In genomic region chr18:73774836-73775509, GRCh38 we compare ENCODE assay signal across 14 cellular contexts.
DNase-seq lines count a peak whose midpoint lies in the region; ATAC-seq and TF ChIP-seq lines count a peak whose summit lies in the region.
"Had no signal": no experiment of that assay in that cellular context is flagged by ENCODE, and none has a peak within 500 bp of the region (broad histone marks: within the 10 kb centered on the region; RNA-seq: fewer than 3 reads in every experiment).

No MANE protein-coding gene starts in this region.

- ATAC-seq in WTC11 (peak; percentile 85), GM21360 (IDR thresholded peaks at IDR 0.05; ENCODE audit: unreplicated experiment) (no peak)
- ATAC-seq in CD8-positive, alpha-beta T cell = no peak
- ATAC-seq: HCT116; stimulated activated memory B cell treated with anti-CD40 and anti-IgM and Interleukin-4, amounts not matched to agents 10 μg/mL and 1 μg/mL and 100 μg/mL, for 72 hours had no signal

- no peak overlapping the region for H3K27ac Mint-ChIP-seq in WTC11
- H3K27ac Mint-ChIP-seq in activated naive CD4-positive, alpha-beta T cell treated with anti-CD3 and anti-CD28 coated beads, Interleukin-2, amount 10 ng/mL, durations not matched to agents 7 days and 5 days = no peak overlapping the region
- H3K27ac Mint-ChIP-seq in CD8-positive, alpha-beta T cell = no peak overlapping the region
- H3K27ac Mint-ChIP-seq: CD4-positive, alpha-beta T cell; stimulated activated memory B cell treated with anti-CD40 and anti-IgM and Interleukin-4, amounts not matched to agents 10 μg/mL and 1 μg/mL and 100 μg/mL, for 72 hours had no signal

- H3K36me3 Mint-ChIP-seq in WTC11 = no peaks in the 10 kb centered on the region
- H3K36me3 Mint-ChIP-seq in activated naive CD4-positive, alpha-beta T cell treated with anti-CD3 and anti-CD28 coated beads, Interleukin-2, amount 10 ng/mL, durations not matched to agents 7 days and 5 days = no peaks in the 10 kb centered on the region
- no peaks in the 10 kb centered on the region for H3K36me3 Mint-ChIP-seq in CD8-positive, alpha-beta T cell
- H3K36me3 Mint-ChIP-seq: stimulated activated memory B cell treated with anti-CD40 and anti-IgM and Interleukin-4, amounts not matched to agents 10 μg/mL and 1 μg/mL and 100 μg/mL, for 72 hours had no signal

- H3K4me1 ChIP-seq in BE2C = no peaks in the 10 kb centered on the region
- H3K4me1 ChIP-seq in CD8-positive, alpha-beta T cell (ENCODE audit: insufficient read depth, low read length) = no peaks in the 10 kb centered on the region

- no peaks in the 10 kb centered on the region for H3K36me3 ChIP-seq in BE2C
- H3K36me3 ChIP-seq in CD8-positive, alpha-beta T cell (ENCODE audit: insufficient read depth, low read length) = no peaks in the 10 kb centered on the region

- H3K4me1 Mint-ChIP-seq in WTC11 = peaks cover 14% of the 10 kb centered on the region
- no peaks in the 10 kb centered on the region for H3K4me1 Mint-ChIP-seq in activated naive CD4-positive, alpha-beta T cell treated with anti-CD3 and anti-CD28 coated beads, Interleukin-2, amount 10 ng/mL, durations not matched to agents 7 days and 5 days
- H3K4me1 Mint-ChIP-seq in CD8-positive, alpha-beta T cell (ENCODE audit: low read depth) = no peaks in the 10 kb centered on the region
- H3K4me1 Mint-ChIP-seq: stimulated activated memory B cell treated with anti-CD40 and anti-IgM and Interleukin-4, amounts not matched to agents 10 μg/mL and 1 μg/mL and 100 μg/mL, for 72 hours had no signal

- H3K4me3 ChIP-seq in BE2C (ENCODE audit: low read depth, low read length) = no peak overlapping the region
- H3K4me3 ChIP-seq in CD8-positive, alpha-beta T cell (ENCODE audit: low read depth, low read length) = no peak overlapping the region

- POLR2A ChIA-PET in WTC11 (lab: Charles Lee) = no interaction called here
- POLR2A ChIA-PET in CD8-positive, alpha-beta T cell (lab: Charles Lee) = no interaction called here

- H3K27me3 Mint-ChIP-seq in WTC11 (ENCODE audit: low read depth) = no peaks in the 10 kb centered on the region
- H3K27me3 Mint-ChIP-seq in activated naive CD4-positive, alpha-beta T cell treated with anti-CD3 and anti-CD28 coated beads, Interleukin-2, amount 10 ng/mL, durations not matched to agents 7 days and 5 days = no peaks in the 10 kb centered on the region
- H3K27me3 Mint-ChIP-seq in CD8-positive, alpha-beta T cell (ENCODE audit: low read depth) = no peaks in the 10 kb centered on the region
- H3K27me3 Mint-ChIP-seq: CD4-positive, alpha-beta T cell; stimulated activated memory B cell treated with anti-CD40 and anti-IgM and Interleukin-4, amounts not matched to agents 10 μg/mL and 1 μg/mL and 100 μg/mL, for 72 hours had no signal

- H3K27ac ChIP-seq in CD8-positive, alpha-beta T cell (ENCODE audit: low read depth, low read length) = no peak overlapping the region

- no peak overlapping the region for H3K4me3 Mint-ChIP-seq in WTC11
- H3K4me3 Mint-ChIP-seq in activated naive CD4-positive, alpha-beta T cell treated with anti-CD3 and anti-CD28 coated beads, Interleukin-2, amount 10 ng/mL, durations not matched to agents 7 days and 5 days = no peak overlapping the region
- no peak overlapping the region for H3K4me3 Mint-ChIP-seq in CD8-positive, alpha-beta T cell
- H3K4me3 Mint-ChIP-seq: CD4-positive, alpha-beta T cell; stimulated activated memory B cell treated with anti-CD40 and anti-IgM and Interleukin-4, amounts not matched to agents 10 μg/mL and 1 μg/mL and 100 μg/mL, for 72 hours had no signal

- DNase-seq in BE2C (peak; percentile 12), NCI-H146 (lab: John Stamatoyannopoulos, UW) (peak; percentile 92), WTC11 (ENCODE audit: low spot score) (peak; percentile 36), kidney glomerular epithelial cell (lab: John Stamatoyannopoulos, UW) (peak; percentile 19), GM19240 (ENCODE audit: insufficient read length, low spot score) (no peak)
- DNase-seq in activated naive CD4-positive, alpha-beta T cell treated with anti-CD3 and anti-CD28 coated beads, Interleukin-2, amount 10 ng/mL, durations not matched to agents 7 days and 5 days = no peak
- no peak for DNase-seq in CD8-positive, alpha-beta T cell
- DNase-seq: activated CD4-positive, CD25-positive, alpha-beta regulatory T cell treated with anti-CD3 and anti-CD28 coated beads, Interleukin-2, amount 50 U/mL, for 72 hours; activated T-cell treated with anti-CD3 and anti-CD28 coated beads, Interleukin-2, amount 50 U/mL, for 48 hours; CD4-positive, alpha-beta T cell; NCI-H2029 had no signal

- H3K9me3 Mint-ChIP-seq in WTC11 = no peaks in the 10 kb centered on the region
- no peaks in the 10 kb centered on the region for H3K9me3 Mint-ChIP-seq in activated naive CD4-positive, alpha-beta T cell treated with anti-CD3 and anti-CD28 coated beads, Interleukin-2, amount 10 ng/mL, durations not matched to agents 7 days and 5 days
- H3K9me3 Mint-ChIP-seq in CD8-positive, alpha-beta T cell = no peaks in the 10 kb centered on the region
- H3K9me3 Mint-ChIP-seq: CD4-positive, alpha-beta T cell; stimulated activated memory B cell treated with anti-CD40 and anti-IgM and Interleukin-4, amounts not matched to agents 10 μg/mL and 1 μg/mL and 100 μg/mL, for 72 hours had no signal

- CTCF ChIA-PET in WTC11 (lab: Charles Lee) = no interaction called here
- CTCF ChIA-PET in activated naive CD4-positive, alpha-beta T cell treated with anti-CD3 and anti-CD28 coated beads, Interleukin-2, amount 10 ng/mL, durations not matched to agents 7 days and 5 days (lab: Charles Lee) = no interaction called here
- CTCF ChIA-PET in CD8-positive, alpha-beta T cell (lab: Charles Lee) = no interaction called here

- intact Hi-C loops in CD8-positive, alpha-beta T cell (cut with DNase I, micrococcal nuclease) = no loop called here

- TF ChIP-seq CTCF in BE2C (IDR thresholded peaks at IDR 0.05; ENCODE audit: low read depth, low read length) (no peak), WTC11 (IDR thresholded peaks at IDR 0.05) (no peak)
- no peak for TF ChIP-seq CTCF in CD8-positive, alpha-beta T cell (IDR thresholded peaks at IDR 0.05)

- no peaks in the 10 kb centered on the region for H3K9me3 ChIP-seq in BE2C
- no peaks in the 10 kb centered on the region for H3K9me3 ChIP-seq in CD8-positive, alpha-beta T cell (ENCODE audit: low read length)

- H3K27me3 ChIP-seq in BE2C = 0 out of 2 replicates have a peak, but pooled peaks cover 3% of the 10 kb centered on the region
- no peaks in the 10 kb centered on the region for H3K27me3 ChIP-seq in CD8-positive, alpha-beta T cell (ENCODE audit: insufficient read depth, low read length)

TF ChIP-seq in WTC11, 78 proteins besides CTCF, POLR2A, EP300 and RAD21:
- TF ChIP-seq GRHL2 (CRISPR knock-in tag; IDR thresholded peaks at IDR 0.05; ENCODE audit: insufficient replicate concordance, severe bottlenecking) = no peak
- TF ChIP-seq TEAD4 (CRISPR knock-in tag; IDR thresholded peaks at IDR 0.05) = no peak
- TF ChIP-seq NR2C2 (CRISPR knock-in tag; IDR thresholded peaks at IDR 0.05) = no peak
- no peak for TF ChIP-seq RORB (CRISPR knock-in tag; IDR thresholded peaks at IDR 0.05)
TF ChIP-seq in WTC11: peak in this region for 0.

Comparison
In these comparisons a context has a peak if more than half of its experiments do, and no peak if none do; other contexts are left out.
1. DNase-seq: peak in BE2C (single experiment), NCI-H146 (single experiment), WTC11 (single experiment) and kidney glomerular epithelial cell (single experiment); none in activated naive CD4-positive, alpha-beta T cell treated with anti-CD3 and anti-CD28 coated beads, Interleukin-2, amount 10 ng/mL, durations not matched to agents 7 days and 5 days (single experiment), CD8-positive, alpha-beta T cell (0 of 7) and GM19240 (single experiment).